Comparison of ENCODE assay signal across 23 cellular contexts in the genomic region with DNA sequence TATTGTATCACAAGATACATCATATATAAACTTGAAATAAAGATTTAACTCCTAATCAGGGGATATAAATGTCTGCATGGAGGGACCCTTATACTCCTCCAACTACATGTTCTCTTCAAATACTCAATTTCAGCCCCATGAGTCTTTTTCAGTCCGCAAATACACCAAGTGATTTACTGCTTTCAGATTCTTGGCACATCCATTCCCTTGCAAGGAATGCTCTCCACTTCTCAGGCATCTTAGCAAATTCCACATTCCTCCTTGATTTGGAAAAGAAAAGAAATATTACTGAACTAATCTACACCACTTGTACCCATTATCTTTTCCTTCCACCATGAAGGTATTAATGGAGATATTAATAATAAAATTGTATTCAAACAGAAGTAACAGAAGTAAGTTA.
"Had no signal": no experiment of that assay in that cellular context is flagged by ENCODE, and none has a peak within 500 bp of the region (broad histone marks: within the 10 kb centered on the region; RNA-seq: fewer than 3 reads in every experiment).

No MANE protein-coding gene starts in this region.

- DNase-seq: activated B cell treated with CpG ODN at 0.5 μM for 24 hours; activated CD4-positive, alpha-beta memory T cell treated with anti-CD3 and anti-CD28 coated beads, Interleukin-2, amount 10 ng/mL, durations not matched to agents 7 days and 5 days; activated CD4-positive, alpha-beta T cell treated with anti-CD3 and anti-CD28 coated beads for 48 hours; activated CD8-positive, alpha-beta memory T cell treated with anti-CD3 and anti-CD28 coated beads, Interleukin-2, amount 10 ng/mL, durations not matched to agents 7 days and 5 days; activated effector memory CD4-positive, alpha-beta T cell treated with Interleukin-2 at 50 U/mL for 16 hours; activated naive CD4-positive, alpha-beta T cell treated with anti-CD3 and anti-CD28 coated beads, Interleukin-2, amount 50 U/mL, for 16 hours; activated T-cell treated with anti-CD3 and anti-CD28 coated beads, Interleukin-2, amount 50 U/mL, for 1 hour; adrenal gland; effector memory CD8-positive, alpha-beta T cell; esophagus squamous epithelium; gastrocnemius medialis; kidney; nephron progenitor cell; nucleus accumbens; retina; SK-N-SH; stimulated activated CD4-positive, alpha-beta T cell treated with anti-CD3 and anti-CD28 coated beads, Interleukin-4, amount 100 ng/mL, for 1 hour; stimulated activated naive CD8-positive, alpha-beta T cell treated with anti-CD3 and anti-CD28 coated beads, Interleukin-15, amount 100 ng/mL, for 72 hours; upper lobe of left lung had no signal

- H3K27ac Mint-ChIP-seq: activated B cell treated with CpG ODN at 0.5 μM for 24 hours; activated CD4-positive, alpha-beta memory T cell treated with anti-CD3 and anti-CD28 coated beads, Interleukin-2, amount 10 ng/mL, durations not matched to agents 7 days and 5 days; activated CD8-positive, alpha-beta memory T cell treated with anti-CD3 and anti-CD28 coated beads, Interleukin-2, amount 10 ng/mL, durations not matched to agents 7 days and 5 days; effector memory CD8-positive, alpha-beta T cell; nephron progenitor cell; stimulated activated naive CD8-positive, alpha-beta T cell treated with anti-CD3 and anti-CD28 coated beads, Interleukin-15, amount 100 ng/mL, for 72 hours; T-helper 2 cell treated with Interferon-gamma antibody and Interleukin-4, amounts not matched to agents 5 μg/mL and 100 μg/mL, for 36 hours had no signal

- H3K27me3 ChIP-seq: adrenal gland, body of pancreas, esophagus squamous epithelium, gastrocnemius medialis, suprapubic skin, upper lobe of left lung had no signal

- H3K9me3 ChIP-seq: adrenal gland, body of pancreas, esophagus squamous epithelium, gastrocnemius medialis, SK-N-SH, suprapubic skin, upper lobe of left lung had no signal

- H3K9me3 Mint-ChIP-seq: activated B cell treated with CpG ODN at 0.5 μM for 24 hours; activated CD4-positive, alpha-beta memory T cell treated with anti-CD3 and anti-CD28 coated beads, Interleukin-2, amount 10 ng/mL, durations not matched to agents 7 days and 5 days; effector memory CD8-positive, alpha-beta T cell; nephron progenitor cell; stimulated activated naive CD8-positive, alpha-beta T cell treated with anti-CD3 and anti-CD28 coated beads, Interleukin-15, amount 100 ng/mL, for 72 hours; T-helper 2 cell treated with Interferon-gamma antibody and Interleukin-4, amounts not matched to agents 5 μg/mL and 100 μg/mL, for 36 hours had no signal

- H3K36me3 Mint-ChIP-seq: activated CD8-positive, alpha-beta memory T cell treated with anti-CD3 and anti-CD28 coated beads, Interleukin-2, amount 10 ng/mL, durations not matched to agents 7 days and 5 days had no signal

- H3K4me3 ChIP-seq: adrenal gland, body of pancreas, esophagus squamous epithelium, gastrocnemius medialis, suprapubic skin, upper lobe of left lung had no signal

- ATAC-seq: activated CD8-positive, alpha-beta memory T cell treated with anti-CD3 and anti-CD28 coated beads, Interleukin-2, amount 10 ng/mL, durations not matched to agents 7 days and 5 days; body of pancreas; effector memory CD8-positive, alpha-beta T cell; gastrocnemius medialis; left lobe of liver; stimulated activated naive CD8-positive, alpha-beta T cell treated with anti-CD3 and anti-CD28 coated beads, Interleukin-15, amount 100 ng/mL, for 72 hours had no signal

- H3K27me3 Mint-ChIP-seq: activated B cell treated with CpG ODN at 0.5 μM for 24 hours; activated CD4-positive, alpha-beta memory T cell treated with anti-CD3 and anti-CD28 coated beads, Interleukin-2, amount 10 ng/mL, durations not matched to agents 7 days and 5 days; activated CD8-positive, alpha-beta memory T cell treated with anti-CD3 and anti-CD28 coated beads, Interleukin-2, amount 10 ng/mL, durations not matched to agents 7 days and 5 days; effector memory CD8-positive, alpha-beta T cell; stimulated activated naive CD8-positive, alpha-beta T cell treated with anti-CD3 and anti-CD28 coated beads, Interleukin-15, amount 100 ng/mL, for 72 hours had no signal

- H3K4me1 Mint-ChIP-seq: activated B cell treated with CpG ODN at 0.5 μM for 24 hours; activated CD4-positive, alpha-beta memory T cell treated with anti-CD3 and anti-CD28 coated beads, Interleukin-2, amount 10 ng/mL, durations not matched to agents 7 days and 5 days; activated CD8-positive, alpha-beta memory T cell treated with anti-CD3 and anti-CD28 coated beads, Interleukin-2, amount 10 ng/mL, durations not matched to agents 7 days and 5 days; nephron progenitor cell; stimulated activated naive CD8-positive, alpha-beta T cell treated with anti-CD3 and anti-CD28 coated beads, Interleukin-15, amount 100 ng/mL, for 72 hours had no signal

- H3K36me3 ChIP-seq: adrenal gland, esophagus squamous epithelium, gastrocnemius medialis, suprapubic skin, upper lobe of left lung had no signal

- H3K27ac ChIP-seq: adrenal gland, body of pancreas, esophagus squamous epithelium, gastrocnemius medialis, suprapubic skin, upper lobe of left lung had no signal

- H3K4me1 ChIP-seq: body of pancreas, esophagus squamous epithelium, gastrocnemius medialis, suprapubic skin, upper lobe of left lung had no signal

- H3K4me3 Mint-ChIP-seq: activated B cell treated with CpG ODN at 0.5 μM for 24 hours; activated CD4-positive, alpha-beta memory T cell treated with anti-CD3 and anti-CD28 coated beads, Interleukin-2, amount 10 ng/mL, durations not matched to agents 7 days and 5 days; activated CD8-positive, alpha-beta memory T cell treated with anti-CD3 and anti-CD28 coated beads, Interleukin-2, amount 10 ng/mL, durations not matched to agents 7 days and 5 days; effector memory CD8-positive, alpha-beta T cell; nephron progenitor cell; stimulated activated naive CD8-positive, alpha-beta T cell treated with anti-CD3 and anti-CD28 coated beads, Interleukin-15, amount 100 ng/mL, for 72 hours; T-helper 2 cell treated with Interferon-gamma antibody and Interleukin-4, amounts not matched to agents 5 μg/mL and 100 μg/mL, for 36 hours had no signal
